ENCODE assay signal across 18 cellular contexts in genomic region chr3:51703776-51704510, GRCh38. TPM values are rescaled to one million over a fixed set of nuclear protein-coding genes. Genes with fewer than 3 reads are reported as not detected.
A peak's percentile ranks its signal among the peaks of the same experiment; 100 is the strongest.
DNase-seq lines count a peak whose midpoint lies in the region; ATAC-seq, FAIRE-seq and TF ChIP-seq lines count a peak whose summit lies in the region.
"Had no signal": no experiment of that assay in that cellular context is flagged by ENCODE, and none has a peak within 500 bp of the region (broad histone marks: within the 10 kb centered on the region; RNA-seq: fewer than 3 reads in every experiment).

No MANE protein-coding gene starts in this region.

- no peak overlapping the region for H3K27ac Mint-ChIP-seq in chondrocyte (ENCODE audit: unreplicated experiment)

- no peak for TF ChIP-seq CTCF in D721Med (IDR thresholded peaks at IDR 0.05; ENCODE audit: insufficient read depth, missing control alignments)
- no peak for TF ChIP-seq CTCF in chondrocyte (IDR thresholded peaks at IDR 0.05)
- no peak for TF ChIP-seq CTCF in lower lobe of right lung (IDR thresholded peaks at IDR 0.05)

- no peak overlapping the region for H3K27ac ChIP-seq in lower lobe of right lung
- H3K27ac ChIP-seq: PC-9, upper lobe of left lung had no signal

- H3K27me3 ChIP-seq in lower lobe of right lung (ENCODE audit: low read depth), result no peaks in the 10 kb centered on the region
- H3K27me3 ChIP-seq: upper lobe of left lung had no signal

- peaks cover 53% of the 10 kb centered on the region for H3K36me3 ChIP-seq in lower lobe of right lung

- no peaks in the 10 kb centered on the region for H3K9me3 Mint-ChIP-seq in chondrocyte (ENCODE audit: low read depth)
- H3K9me3 Mint-ChIP-seq: CD8-positive, alpha-beta memory T cell had no signal

- no peaks in the 10 kb centered on the region for H3K9me3 ChIP-seq in lower lobe of right lung
- H3K9me3 ChIP-seq: SK-N-SH, upper lobe of left lung had no signal

- no peak for FAIRE-seq in D721Med (lab: Jason Lieb, UNC)
- FAIRE-seq: endometrium had no signal

- H3K36me3 Mint-ChIP-seq in chondrocyte (ENCODE audit: low read depth), result peaks cover 7% of the 10 kb centered on the region

- H3K4me1 ChIP-seq in lower lobe of right lung, result no peaks in the 10 kb centered on the region

- DNase-seq in D721Med (ENCODE audit: insufficient read length, low spot score), result peak; percentile 13
- DNase-seq in Kasumi-1 (lab: John Stamatoyannopoulos, UW), result peak; percentile 62 to 64
- peak; percentile 90 for DNase-seq in chondrocyte (ENCODE audit: low spot score)
- peak; percentile 16 for DNase-seq in lower lobe of right lung
- DNase-seq in NCI-H1930 (lab: John Stamatoyannopoulos, UW), result no peak
- DNase-seq in hypothalamus (lab: John Stamatoyannopoulos, UW), result no peak
- DNase-seq: central memory CD4-positive, alpha-beta T cell; mammary epithelial cell; NCI-H774; PC-9; SK-N-SH; stimulated activated naive CD4-positive, alpha-beta T cell treated with Interleukin-2 at 50 U/mL for 16 hours; upper lobe of left lung had no signal

- peaks cover 6% of the 10 kb centered on the region for H3K27me3 Mint-ChIP-seq in chondrocyte (ENCODE audit: low read depth)

- H3K4me3 ChIP-seq in lower lobe of right lung, result no peak overlapping the region
- H3K4me3 ChIP-seq: PC-9, upper lobe of left lung had no signal

- intact Hi-C loops in lower lobe of right lung (cut with DNase I), result no loop called here

- no peak overlapping the region for H3K4me3 Mint-ChIP-seq in chondrocyte (ENCODE audit: unreplicated experiment)
- H3K4me3 Mint-ChIP-seq: CD8-positive, alpha-beta memory T cell had no signal

- H3K4me1 Mint-ChIP-seq in chondrocyte (ENCODE audit: low read depth), result peaks cover 8% of the 10 kb centered on the region

- no peak for ATAC-seq in lower lobe of right lung
- ATAC-seq in GM18858 (IDR thresholded peaks at IDR 0.05; ENCODE audit: unreplicated experiment), result no peak
- no peak for ATAC-seq in GM18870 (IDR thresholded peaks at IDR 0.05; ENCODE audit: unreplicated experiment)

RNA-seq across cellular contexts. Expression of gene GRM2, which starts 2.9 kb away (rescaled TPM):
- total RNA-seq in chondrocyte, result 0.10 TPM in 2 of 3 replicates, not detected in the other
- 0.15 TPM for total RNA-seq in lower lobe of right lung
- total RNA-seq: LHCN-M2 had no signal

RNA-seq across cellular contexts. Expression of gene TEX264, which starts 32.9 kb away (rescaled TPM):
- total RNA-seq in chondrocyte (43.0 to 45.0 TPM (median 45.0 TPM) in 3 replicates), lower lobe of right lung (43.5 TPM)

Comparison
In these comparisons a context has a peak if more than half of its experiments do, and no peak if none do; other contexts are left out.
1. DNase-seq: peak in D721Med (single experiment), Kasumi-1 (2 of 2), chondrocyte (single experiment) and lower lobe of right lung (single experiment); none in NCI-H1930 (0 of 2) and hypothalamus (0 of 51).